In genomic region chr3:120596116-120596852, GRCh38 we compare ENCODE assay signal across 8 cellular contexts. TPM values are rescaled to one million over a fixed set of nuclear protein-coding genes. Genes with fewer than 3 reads are reported as not detected.
DNase-seq lines count a peak whose midpoint lies in the region; ATAC-seq, FAIRE-seq and TF ChIP-seq lines count a peak whose summit lies in the region.

Gene NDUFB4 (plus strand): TSS chr3:120596336. CDS start chr3:120596360, 24 bp downstream.

- peak within 1 kb of the TSS; percentile 88 for H2BK120ac ChIP-seq in trophoblast cell (ENCODE audit: insufficient read depth, low read length, poor library complexity)

- peak within 1 kb of the TSS; percentile 96 for H4K12ac ChIP-seq in trophoblast cell (ENCODE audit: low read depth, low read length)

- no peak for TF ChIP-seq EP300 in transverse colon (IDR thresholded peaks at IDR 0.05; ENCODE audit: low read depth)

- H3K36me3 ChIP-seq in adrenal gland (replicated peaks in 1 of 2): peaks cover 0 to 17% of the 10 kb centered on the region in 2 donors
- peaks cover 4 to 6% of the 10 kb centered on the region in 2 experiments for H3K36me3 ChIP-seq in trophoblast cell (ENCODE audit: control insufficient read depth in 1 of 2, insufficient read depth in 2 of 2, low read length in 2 of 2)
- peaks cover 0 to 9% (median 1%) of the 10 kb centered on the region in 4 donors for H3K36me3 ChIP-seq in transverse colon

- no peak within 1 kb of the TSS for H3K23ac ChIP-seq in trophoblast cell (ENCODE audit: low read length)

- H2BK12ac ChIP-seq in trophoblast cell (ENCODE audit: low read length): no peak within 1 kb of the TSS

- H3K4me1 ChIP-seq in adrenal gland (replicated peaks in 1 of 2) (peaks cover 27 to 51% of the 10 kb centered on the region in 2 donors), trophoblast cell (ENCODE audit: control insufficient read depth in 1 of 2, insufficient read depth in 2 of 2, low read length in 2 of 2) (no peaks in the 10 kb centered on the region), transverse colon (peaks cover 9 to 44% (median 29%) of the 10 kb centered on the region in 4 donors)

- H3K4me3 ChIP-seq in adrenal gland (peak within 1 kb of the TSS; percentile 35 to 84 (median 58)), trophoblast cell (ENCODE audit: low read depth, low read length) (peak within 1 kb of the TSS; percentile 80), transverse colon (peak within 1 kb of the TSS; percentile 68 to 80 (median 74))

- TF ChIP-seq POLR2A in GM12892 (IDR thresholded peaks at IDR 0.05; ENCODE audit: low read depth, low read length) (peak; percentile 87), adrenal gland (IDR thresholded peaks at IDR 0.05) (peak; percentile 68 to 91), transverse colon (IDR thresholded peaks at IDR 0.05) (peak; percentile 89)

- peak within 1 kb of the TSS; percentile 99 for H4K8ac ChIP-seq in trophoblast cell (ENCODE audit: low read depth, low read length)

- intact Hi-C loops in adrenal gland (cut with DNase I): no loop called here
- intact Hi-C loops in cardiac septum (cut with DNase I): loop anchor here (2.0 kb wide), 1 partner anchor 147 kb away; the partner anchor contains the start of genes GTF2E1 and RABL3
- intact Hi-C loops in transverse colon (cut with DNase I; ENCODE audit: low total_unique reads): no loop called here

- H3K4ac ChIP-seq in trophoblast cell (ENCODE audit: low read depth, low read length): peak within 1 kb of the TSS; percentile 88

- WGBS in adrenal gland, 4 donors: 0 to 1% (median 0%) methylated on average over 50 to 53 of the region's 53 CpGs
- no CpG with 5 or more reads among the region's 53 CpGs for WGBS in trophoblast cell (ENCODE audit: extremely low coverage, insufficient coverage, insufficient read length)
- 0 to 1% methylated on average over 9 to 53 of the region's 53 CpGs for WGBS in transverse colon (ENCODE audit: low coverage in 1 of 2), 2 donors

- H2AFZ ChIP-seq in trophoblast cell (ENCODE audit: insufficient read depth, low read length, poor library complexity): peak within 1 kb of the TSS; percentile 94

- H3K79me1 ChIP-seq in trophoblast cell (ENCODE audit: low read length): peaks cover 5% of the 10 kb centered on the region

- no peak for TF ChIP-seq CTCF in adrenal gland (IDR thresholded peaks at IDR 0.05)
- TF ChIP-seq CTCF in transverse colon (IDR thresholded peaks at IDR 0.05): no peak

- peak within 1 kb of the TSS; percentile 95 for H4K91ac ChIP-seq in trophoblast cell (ENCODE audit: low read depth, low read length)

- peak within 1 kb of the TSS; percentile 98 for H2AK5ac ChIP-seq in trophoblast cell (ENCODE audit: low read length)

- H3K9me3 ChIP-seq in adrenal gland (replicated peaks in 1 of 3) (no peaks in the 10 kb centered on the region), trophoblast cell (ENCODE audit: insufficient read depth, low read depth, low read length) (no peaks in the 10 kb centered on the region), transverse colon (no peaks in the 10 kb centered on the region)

- H3K9ac ChIP-seq in trophoblast cell (ENCODE audit: low read length): peak within 1 kb of the TSS; percentile 89

- peak within 1 kb of the TSS; percentile 80 for H2BK5ac ChIP-seq in trophoblast cell (ENCODE audit: low read depth, low read length, poor library complexity)

- peak within 1 kb of the TSS; percentile 96 for H3K14ac ChIP-seq in trophoblast cell (ENCODE audit: low read length)

- DNase-seq in GM12892 (ENCODE audit: insufficient read length) (peak; percentile 67), NCI-H146 (lab: John Stamatoyannopoulos, UW) (peak; percentile 100), T-helper 1 cell (peak; percentile 94 to 98 (median 95)), adrenal gland (peak; percentile 96 to 99 (median 98)), cardiac septum (ENCODE audit: low spot score) (peak; percentile 99), trophoblast cell (peak; percentile 99 to 100), transverse colon (peak; percentile 97)

- ATAC-seq in HG02852 (IDR thresholded peaks at IDR 0.05; ENCODE audit: unreplicated experiment): peak; percentile 93

- H3K27ac ChIP-seq in adrenal gland: peak within 1 kb of the TSS; percentile 89 to 96 (median 92)
- H3K27ac ChIP-seq in trophoblast cell (ENCODE audit: low read depth, low read length): peak within 1 kb of the TSS; percentile 84
- H3K27ac ChIP-seq in transverse colon: peak within 1 kb of the TSS; percentile 91 to 94 (median 92)

- H3K27me3 ChIP-seq in adrenal gland (no peaks in the 10 kb centered on the region), trophoblast cell (ENCODE audit: insufficient read depth, low read length) (no peaks in the 10 kb centered on the region), transverse colon (no peaks in the 10 kb centered on the region)

- peaks cover 5% of the 10 kb centered on the region for H3K79me2 ChIP-seq in trophoblast cell (ENCODE audit: control insufficient read depth, insufficient read depth, low read length, poor library complexity)

- peak; percentile 100 for FAIRE-seq in GM12892 (lab: Jason Lieb, UNC)

- peak within 1 kb of the TSS; percentile 97 for H3K18ac ChIP-seq in trophoblast cell (ENCODE audit: low read length)

- peak within 1 kb of the TSS; percentile 76 for H3K4me2 ChIP-seq in trophoblast cell (ENCODE audit: low read length)

- in situ Hi-C loops in transverse colon (cut with MboI; ENCODE audit: low pct_ligation_motif_present in 1 of 4, low pct_unique_long_range_greater_than_20kb in 1 of 4, low sequenced_read_pairs in 3 of 4): loop anchor here in 1 of 4 donors (25.0 kb wide), 1 partner anchor 141 kb away; the partner anchor contains the start of genes GTF2E1 and RABL3

RNA-seq across cellular contexts. Expression of gene NDUFB4, which starts in this region (rescaled TPM):
- polyA plus RNA-seq in GM12892 (2012; ENCODE audit: missing spikeins): 288 TPM
- total RNA-seq in adrenal gland (100 to 1,000 TPM; 141 to 535 (median 315) TPM), cardiac septum (360 TPM), transverse colon (100 to 1,000 TPM in 1 of 4 donors, 10 to 100 TPM in 2, 1 to 10 TPM in 1; 9.6 to 129 (median 63.7) TPM)
- polyA plus RNA-seq in adrenal gland: 100 to 1,000 TPM; 208 to 905 (median 762) TPM
- polyA plus RNA-seq in trophoblast cell (2013): 345 and 361 TPM in 2 replicates

Comparison
In these comparisons a context has a peak if more than half of its experiments do, and no peak if none do; other contexts are left out.
1. Peak in every context shown above with its lines: DNase-seq, ATAC-seq, H3K4me3 ChIP-seq and H3K27ac ChIP-seq.